ENCODE assay signal across 8 cellular contexts in the genomic region with DNA sequence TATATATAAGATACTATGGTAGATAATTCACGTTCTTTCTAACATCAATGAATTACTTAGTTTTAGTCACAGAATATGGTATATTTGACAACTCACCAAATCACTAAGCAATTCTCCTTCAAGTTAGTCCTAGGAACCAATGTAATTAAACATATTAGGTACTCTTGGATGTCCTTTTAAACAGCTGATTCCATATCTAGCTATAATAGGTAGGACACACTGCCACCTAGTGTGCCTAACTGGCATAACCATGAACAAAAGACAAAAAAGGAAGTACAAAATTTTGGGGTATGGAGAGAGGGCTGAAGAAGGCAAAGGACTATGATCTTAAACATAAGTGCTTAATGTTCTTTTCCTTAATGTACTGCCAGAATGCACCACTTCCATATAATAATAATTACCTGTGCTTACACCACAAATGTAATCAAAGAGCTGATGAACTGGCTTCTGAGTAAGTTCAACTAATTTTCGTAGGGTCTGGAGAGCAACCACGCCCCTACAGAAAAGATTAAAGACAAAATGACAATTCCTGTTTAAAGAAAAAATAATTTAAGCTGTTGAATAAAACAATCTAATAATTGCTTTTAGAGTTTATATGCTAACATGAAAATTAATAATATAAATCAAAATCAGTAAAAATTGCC. TPM values are rescaled to one million over a fixed set of nuclear protein-coding genes. Genes with fewer than 3 reads are reported as not detected.
DNase-seq lines count a peak whose midpoint lies in the region; ATAC-seq, FAIRE-seq and TF ChIP-seq lines count a peak whose summit lies in the region.

No MANE protein-coding gene starts in this region.

- no peaks in the 10 kb centered on the region for H3K9me3 ChIP-seq in NT2/D1 (ENCODE audit: insufficient read depth, low read length)

- no peaks in the 10 kb centered on the region for H3K4me1 ChIP-seq in NT2/D1 (ENCODE audit: insufficient read depth, insufficient read length)

- H3K4me3 ChIP-seq in NT2/D1 (ENCODE audit: insufficient read length, low read depth) (no peak overlapping the region), retinal pigment epithelial cell (ENCODE audit: low read length) (no peak overlapping the region)

- H3K4me1 Mint-ChIP-seq in activated T-cell treated with anti-CD3 and anti-CD28 coated beads, Interleukin-2, amount 50 U/mL, for 72 hours (ENCODE audit: low read depth): peaks cover 5% of the 10 kb centered on the region

- H3K4me3 Mint-ChIP-seq in activated T-cell treated with anti-CD3 and anti-CD28 coated beads, Interleukin-2, amount 50 U/mL, for 72 hours: no peak overlapping the region

- peak; percentile 90 for ATAC-seq in GM19395 (IDR thresholded peaks at IDR 0.05; ENCODE audit: unreplicated experiment)
- ATAC-seq in activated T-cell treated with anti-CD3 and anti-CD28 coated beads, Interleukin-2, amount 50 U/mL, for 72 hours (replicated peaks in 1 of 2): peak in 1 of 2 donors; percentile 42
- no peak for ATAC-seq in GM21381 (IDR thresholded peaks at IDR 0.05; ENCODE audit: unreplicated experiment)

- H3K9ac ChIP-seq in NT2/D1 (ENCODE audit: insufficient read length, low read depth): no peak overlapping the region

- FAIRE-seq in HTR-8/SVneo (lab: Jason Lieb, UNC): peak; percentile 48

- no peaks in the 10 kb centered on the region for H3K27me3 ChIP-seq in NT2/D1 (ENCODE audit: insufficient read depth, insufficient read length)

- H3K27me3 Mint-ChIP-seq in activated T-cell treated with anti-CD3 and anti-CD28 coated beads, Interleukin-2, amount 50 U/mL, for 72 hours (ENCODE audit: low read depth): no peaks in the 10 kb centered on the region

- DNase-seq in COR-L47 (lab: John Stamatoyannopoulos, UW) (peak; percentile 30), HTR-8/SVneo (ENCODE audit: insufficient read length, low spot score) (peak; percentile 22), NT2/D1 (ENCODE audit: low read depth, low spot score) (peak; percentile 43), globus pallidus (ENCODE audit: low spot score) (peak; percentile 40), retinal pigment epithelial cell (ENCODE audit: low read depth) (no peak)
- peak; percentile 36 to 43 for DNase-seq in activated T-cell treated with anti-CD3 and anti-CD28 coated beads, Interleukin-2, amount 50 U/mL, for 72 hours

- peaks cover 6 to 12% of the 10 kb centered on the region in 2 donors for H3K36me3 Mint-ChIP-seq in activated T-cell treated with anti-CD3 and anti-CD28 coated beads, Interleukin-2, amount 50 U/mL, for 72 hours (ENCODE audit: insufficient read depth in 2 of 2)

- H3K9me3 Mint-ChIP-seq in activated T-cell treated with anti-CD3 and anti-CD28 coated beads, Interleukin-2, amount 50 U/mL, for 72 hours: no peaks in the 10 kb centered on the region

- TF ChIP-seq CTCF in retinal pigment epithelial cell (conservative IDR thresholded peaks at IDR 0.05; ENCODE audit: low read depth, low read length): peak; percentile 85

- no peak overlapping the region for H3K27ac Mint-ChIP-seq in activated T-cell treated with anti-CD3 and anti-CD28 coated beads, Interleukin-2, amount 50 U/mL, for 72 hours

- H3K36me3 ChIP-seq in NT2/D1 (ENCODE audit: insufficient read depth, insufficient read length, low read length): no peaks in the 10 kb centered on the region

RNA-seq across cellular contexts. Expression of a gene that starts 28.7 kb away (rescaled TPM):
- 10 to 100 TPM; 23.1 to 29.9 TPM for total RNA-seq in activated T-cell treated with anti-CD3 and anti-CD28 coated beads, Interleukin-2, amount 50 U/mL, for 72 hours

RNA-seq across cellular contexts. Expression of a gene that starts 41.0 kb away (rescaled TPM):
- 1 to 10 TPM; 2.5 to 4.1 TPM for total RNA-seq in activated T-cell treated with anti-CD3 and anti-CD28 coated beads, Interleukin-2, amount 50 U/mL, for 72 hours
